1 cellular context compared by ENCODE assay signal in the genomic region with DNA sequence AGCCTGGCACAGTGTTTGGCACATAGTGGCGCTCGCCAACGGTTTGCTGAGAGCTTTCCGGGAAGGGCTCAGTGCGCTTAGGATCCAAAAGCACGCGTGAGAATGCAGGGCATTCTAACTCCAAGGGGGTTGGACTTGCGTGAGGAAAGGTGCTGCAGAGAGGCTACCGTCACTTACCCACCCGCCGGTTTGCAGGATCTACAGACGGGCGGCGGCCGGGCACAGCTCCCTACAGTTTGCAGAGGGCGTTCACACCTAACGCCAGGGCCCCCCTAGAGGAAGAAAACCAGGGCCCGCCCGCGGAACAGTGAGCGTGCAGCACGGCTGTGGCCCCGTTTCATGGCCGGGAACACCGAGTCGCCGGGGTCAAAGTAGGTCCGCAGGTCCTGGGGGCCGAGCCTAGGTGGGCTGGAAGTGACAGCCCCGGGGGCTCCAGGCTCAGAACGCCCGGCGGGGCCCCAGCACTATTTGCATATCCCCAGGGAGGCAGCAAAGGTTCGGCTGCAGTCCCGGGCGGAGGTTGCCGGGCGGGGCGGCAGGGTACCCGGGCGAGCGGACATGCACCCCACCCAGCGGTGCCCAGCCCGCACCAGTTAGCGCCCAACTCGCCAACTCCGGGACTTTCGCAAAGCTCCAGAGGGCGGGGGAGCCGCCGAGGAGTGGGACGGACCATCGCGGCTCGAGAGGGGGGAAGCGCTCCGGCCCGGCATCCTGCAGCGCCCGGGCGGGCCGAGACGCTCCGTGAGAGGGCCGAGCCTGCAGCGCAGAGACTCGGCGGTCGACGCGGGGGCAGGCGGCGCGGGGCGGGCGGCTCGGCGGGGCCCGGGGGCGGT.
TF ChIP-seq lines count a peak whose summit lies in the region.

No MANE protein-coding gene starts in this region.

TF ChIP-seq in K562, 482 proteins besides CTCF, POLR2A, EP300 and RAD21 (continued from another document and continues in another):
- TF ChIP-seq, protein P1, sequence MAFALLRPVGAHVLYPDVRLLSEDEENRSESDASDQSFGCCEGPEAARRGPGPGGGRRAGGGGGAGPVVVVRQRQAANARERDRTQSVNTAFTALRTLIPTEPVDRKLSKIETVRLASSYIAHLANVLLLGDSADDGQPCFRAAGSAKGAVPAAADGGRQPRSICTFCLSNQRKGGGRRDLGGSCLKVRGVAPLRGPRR (CRISPR knock-in tag; IDR thresholded peaks at IDR 0.05): no peak
- TF ChIP-seq, protein P2, sequence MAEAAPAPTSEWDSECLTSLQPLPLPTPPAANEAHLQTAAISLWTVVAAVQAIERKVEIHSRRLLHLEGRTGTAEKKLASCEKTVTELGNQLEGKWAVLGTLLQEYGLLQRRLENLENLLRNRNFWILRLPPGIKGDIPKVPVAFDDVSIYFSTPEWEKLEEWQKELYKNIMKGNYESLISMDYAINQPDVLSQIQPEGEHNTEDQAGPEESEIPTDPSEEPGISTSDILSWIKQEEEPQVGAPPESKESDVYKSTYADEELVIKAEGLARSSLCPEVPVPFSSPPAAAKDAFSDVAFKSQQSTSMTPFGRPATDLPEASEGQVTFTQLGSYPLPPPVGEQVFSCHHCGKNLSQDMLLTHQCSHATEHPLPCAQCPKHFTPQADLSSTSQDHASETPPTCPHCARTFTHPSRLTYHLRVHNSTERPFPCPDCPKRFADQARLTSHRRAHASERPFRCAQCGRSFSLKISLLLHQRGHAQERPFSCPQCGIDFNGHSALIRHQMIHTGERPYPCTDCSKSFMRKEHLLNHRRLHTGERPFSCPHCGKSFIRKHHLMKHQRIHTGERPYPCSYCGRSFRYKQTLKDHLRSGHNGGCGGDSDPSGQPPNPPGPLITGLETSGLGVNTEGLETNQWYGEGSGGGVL (CRISPR knock-in tag; IDR thresholded peaks at IDR 0.05): no peak
- TF ChIP-seq PHF20 (IDR thresholded peaks at IDR 0.05; ENCODE audit: partially characterized antibody) (no peak), SMARCA5 (IDR thresholded peaks at IDR 0.05) (peak; percentile 86), DPF2 (IDR thresholded peaks at IDR 0.05) (peak; percentile 54), KLF1 (tag; IDR thresholded peaks at IDR 0.05) (no peak), EP400 (IDR thresholded peaks at IDR 0.05) (peak; percentile 48; the same call in 1 of the 2 replicates), ZNF780A (CRISPR knock-in tag; IDR thresholded peaks at IDR 0.05) (no peak), POLR2H (tag; IDR thresholded peaks at IDR 0.05; ENCODE audit: low read depth) (no peak), HNRNPL (IDR thresholded peaks at IDR 0.05; ENCODE audit: low read depth, low read length) (peak; percentile 96), MCM3 (IDR thresholded peaks at IDR 0.05) (no peak), NEUROD1 (IDR thresholded peaks at IDR 0.05; ENCODE audit: borderline replicate concordance, low read depth, low read length, partially characterized antibody) (no peak), PHF8 (IDR thresholded peaks at IDR 0.05; ENCODE audit: borderline replicate concordance, low read length) (peak; percentile 78; the same call in 1 of the 2 replicates), ZNF253 (CRISPR knock-in tag; conservative IDR thresholded peaks at IDR 0.05) (no peak), ARID1B (IDR thresholded peaks at IDR 0.05) (peak; percentile 37), ZNF584 (CRISPR knock-in tag; IDR thresholded peaks at IDR 0.05; ENCODE audit: low read depth) (no peak), KAT7 (CRISPR knock-in tag; IDR thresholded peaks at IDR 0.05; ENCODE audit: borderline replicate concordance) (0 out of 2 replicates have a peak, but pooled peaks have one; percentile 32), ZNF668 (CRISPR knock-in tag; IDR thresholded peaks at IDR 0.05) (no peak), SREBF1 (IDR thresholded peaks at IDR 0.05; ENCODE audit: borderline replicate concordance, low read depth, low read length) (0 out of 2 replicates have a peak, but pooled peaks have one; percentile 33), MBD2 (IDR thresholded peaks at IDR 0.05; ENCODE audit: borderline replicate concordance, low read depth) (peak; percentile 37), YY1 (IDR thresholded peaks at IDR 0.05; ENCODE audit: borderline replicate concordance in 1 of 3, control insufficient read depth in 1 of 3, extremely low read depth in 1 of 3, insufficient read depth in 3 of 3, insufficient read length in 1 of 3, insufficient replicate concordance in 2 of 3, low read depth in 1 of 3, low read length in 2 of 3) (peak in 2 of 3 experiments; percentile 16 to 24), ZNF140 (CRISPR knock-in tag; IDR thresholded peaks at IDR 0.05) (no peak), STAT5A (IDR thresholded peaks at IDR 0.05; ENCODE audit: borderline replicate concordance, low read length) (no peak), KAT2B (IDR thresholded peaks at IDR 0.05; ENCODE audit: low read depth, low read length) (no peak), NONO (IDR thresholded peaks at IDR 0.05; ENCODE audit: low read depth in 2 of 2, low read length in 1 of 2) (peak; percentile 48 to 99; a peak in 3 of 4 replicates), RBM14 (IDR thresholded peaks at IDR 0.05; ENCODE audit: borderline replicate concordance, insufficient read depth, low read depth, low read length) (no peak), HDAC3 (IDR thresholded peaks at IDR 0.05; ENCODE audit: borderline replicate concordance, partially characterized antibody) (no peak), GATAD2A (IDR thresholded peaks at IDR 0.05) (no peak), NR2C2 (CRISPR knock-in tag; IDR thresholded peaks at IDR 0.05) (no peak), NR2C2 (tag; IDR thresholded peaks at IDR 0.05) (0 out of 2 replicates have a peak, but pooled peaks have one; percentile 16), MYC (IDR thresholded peaks at IDR 0.05; ENCODE audit: low read depth, low read length) (peak; percentile 51), MYC (CRISPR knock-in tag; IDR thresholded peaks at IDR 0.05; ENCODE audit: borderline replicate concordance, low read depth) (peak; percentile 69; the same call in 1 of the 2 replicates), MEIS2 (IDR thresholded peaks at IDR 0.05; ENCODE audit: partially characterized antibody) (no peak), ZBTB7A (IDR thresholded peaks at IDR 0.05; ENCODE audit: borderline replicate concordance, control insufficient read depth, low read depth, low read length) (no peak), EGR1 (conservative IDR thresholded peaks at IDR 0.05) (no peak), NFIC (IDR thresholded peaks at IDR 0.05) (0 out of 2 replicates have a peak, but pooled peaks have one; percentile 23), MAZ (CRISPR knock-in tag; conservative IDR thresholded peaks at IDR 0.05 in 1 of 2, IDR thresholded peaks at IDR 0.05 in 1 of 2) (peak; percentile 96 to 98)
- TF ChIP-seq, protein P3, sequence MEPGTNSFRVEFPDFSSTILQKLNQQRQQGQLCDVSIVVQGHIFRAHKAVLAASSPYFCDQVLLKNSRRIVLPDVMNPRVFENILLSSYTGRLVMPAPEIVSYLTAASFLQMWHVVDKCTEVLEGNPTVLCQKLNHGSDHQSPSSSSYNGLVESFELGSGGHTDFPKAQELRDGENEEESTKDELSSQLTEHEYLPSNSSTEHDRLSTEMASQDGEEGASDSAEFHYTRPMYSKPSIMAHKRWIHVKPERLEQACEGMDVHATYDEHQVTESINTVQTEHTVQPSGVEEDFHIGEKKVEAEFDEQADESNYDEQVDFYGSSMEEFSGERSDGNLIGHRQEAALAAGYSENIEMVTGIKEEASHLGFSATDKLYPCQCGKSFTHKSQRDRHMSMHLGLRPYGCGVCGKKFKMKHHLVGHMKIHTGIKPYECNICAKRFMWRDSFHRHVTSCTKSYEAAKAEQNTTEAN (CRISPR knock-in tag; IDR thresholded peaks at IDR 0.05): no peak
- TF ChIP-seq, protein P4, sequence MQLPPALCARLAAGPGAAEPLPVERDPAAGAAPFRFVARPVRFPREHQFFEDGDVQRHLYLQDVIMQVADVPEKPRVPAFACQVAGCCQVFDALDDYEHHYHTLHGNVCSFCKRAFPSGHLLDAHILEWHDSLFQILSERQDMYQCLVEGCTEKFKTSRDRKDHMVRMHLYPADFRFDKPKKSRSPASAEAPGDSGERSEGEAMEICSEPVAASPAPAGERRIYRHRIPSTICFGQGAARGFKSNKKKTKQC (CRISPR knock-in tag; IDR thresholded peaks at IDR 0.05): peak; percentile 24; the same call in 1 of the 2 replicates
- TF ChIP-seq, protein P5, sequence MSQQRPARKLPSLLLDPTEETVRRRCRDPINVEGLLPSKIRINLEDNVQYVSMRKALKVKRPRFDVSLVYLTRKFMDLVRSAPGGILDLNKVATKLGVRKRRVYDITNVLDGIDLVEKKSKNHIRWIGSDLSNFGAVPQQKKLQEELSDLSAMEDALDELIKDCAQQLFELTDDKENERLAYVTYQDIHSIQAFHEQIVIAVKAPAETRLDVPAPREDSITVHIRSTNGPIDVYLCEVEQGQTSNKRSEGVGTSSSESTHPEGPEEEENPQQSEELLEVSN (IDR thresholded peaks at IDR 0.05; ENCODE audit: borderline replicate concordance in 1 of 2, extremely low read depth in 1 of 2, insufficient read depth in 1 of 2, insufficient read length in 1 of 2, low read depth in 1 of 2, low read length in 1 of 2, poor library complexity in 1 of 2, severe bottlenecking in 1 of 2): peak; percentile 52 to 84
- TF ChIP-seq, protein P6, sequence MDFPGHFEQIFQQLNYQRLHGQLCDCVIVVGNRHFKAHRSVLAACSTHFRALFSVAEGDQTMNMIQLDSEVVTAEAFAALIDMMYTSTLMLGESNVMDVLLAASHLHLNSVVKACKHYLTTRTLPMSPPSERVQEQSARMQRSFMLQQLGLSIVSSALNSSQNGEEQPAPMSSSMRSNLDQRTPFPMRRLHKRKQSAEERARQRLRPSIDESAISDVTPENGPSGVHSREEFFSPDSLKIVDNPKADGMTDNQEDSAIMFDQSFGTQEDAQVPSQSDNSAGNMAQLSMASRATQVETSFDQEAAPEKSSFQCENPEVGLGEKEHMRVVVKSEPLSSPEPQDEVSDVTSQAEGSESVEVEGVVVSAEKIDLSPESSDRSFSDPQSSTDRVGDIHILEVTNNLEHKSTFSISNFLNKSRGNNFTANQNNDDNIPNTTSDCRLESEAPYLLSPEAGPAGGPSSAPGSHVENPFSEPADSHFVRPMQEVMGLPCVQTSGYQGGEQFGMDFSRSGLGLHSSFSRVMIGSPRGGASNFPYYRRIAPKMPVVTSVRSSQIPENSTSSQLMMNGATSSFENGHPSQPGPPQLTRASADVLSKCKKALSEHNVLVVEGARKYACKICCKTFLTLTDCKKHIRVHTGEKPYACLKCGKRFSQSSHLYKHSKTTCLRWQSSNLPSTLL (IDR thresholded peaks at IDR 0.05): no peak
- TF ChIP-seq, protein P7, sequence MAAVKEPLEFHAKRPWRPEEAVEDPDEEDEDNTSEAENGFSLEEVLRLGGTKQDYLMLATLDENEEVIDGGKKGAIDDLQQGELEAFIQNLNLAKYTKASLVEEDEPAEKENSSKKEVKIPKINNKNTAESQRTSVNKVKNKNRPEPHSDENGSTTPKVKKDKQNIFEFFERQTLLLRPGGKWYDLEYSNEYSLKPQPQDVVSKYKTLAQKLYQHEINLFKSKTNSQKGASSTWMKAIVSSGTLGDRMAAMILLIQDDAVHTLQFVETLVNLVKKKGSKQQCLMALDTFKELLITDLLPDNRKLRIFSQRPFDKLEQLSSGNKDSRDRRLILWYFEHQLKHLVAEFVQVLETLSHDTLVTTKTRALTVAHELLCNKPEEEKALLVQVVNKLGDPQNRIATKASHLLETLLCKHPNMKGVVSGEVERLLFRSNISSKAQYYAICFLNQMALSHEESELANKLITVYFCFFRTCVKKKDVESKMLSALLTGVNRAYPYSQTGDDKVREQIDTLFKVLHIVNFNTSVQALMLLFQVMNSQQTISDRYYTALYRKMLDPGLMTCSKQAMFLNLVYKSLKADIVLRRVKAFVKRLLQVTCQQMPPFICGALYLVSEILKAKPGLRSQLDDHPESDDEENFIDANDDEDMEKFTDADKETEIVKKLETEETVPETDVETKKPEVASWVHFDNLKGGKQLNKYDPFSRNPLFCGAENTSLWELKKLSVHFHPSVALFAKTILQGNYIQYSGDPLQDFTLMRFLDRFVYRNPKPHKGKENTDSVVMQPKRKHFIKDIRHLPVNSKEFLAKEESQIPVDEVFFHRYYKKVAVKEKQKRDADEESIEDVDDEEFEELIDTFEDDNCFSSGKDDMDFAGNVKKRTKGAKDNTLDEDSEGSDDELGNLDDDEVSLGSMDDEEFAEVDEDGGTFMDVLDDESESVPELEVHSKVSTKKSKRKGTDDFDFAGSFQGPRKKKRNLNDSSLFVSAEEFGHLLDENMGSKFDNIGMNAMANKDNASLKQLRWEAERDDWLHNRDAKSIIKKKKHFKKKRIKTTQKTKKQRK (IDR thresholded peaks at IDR 0.05; ENCODE audit: borderline replicate concordance, low read depth, low read length): no peak
- TF ChIP-seq, protein P8, sequence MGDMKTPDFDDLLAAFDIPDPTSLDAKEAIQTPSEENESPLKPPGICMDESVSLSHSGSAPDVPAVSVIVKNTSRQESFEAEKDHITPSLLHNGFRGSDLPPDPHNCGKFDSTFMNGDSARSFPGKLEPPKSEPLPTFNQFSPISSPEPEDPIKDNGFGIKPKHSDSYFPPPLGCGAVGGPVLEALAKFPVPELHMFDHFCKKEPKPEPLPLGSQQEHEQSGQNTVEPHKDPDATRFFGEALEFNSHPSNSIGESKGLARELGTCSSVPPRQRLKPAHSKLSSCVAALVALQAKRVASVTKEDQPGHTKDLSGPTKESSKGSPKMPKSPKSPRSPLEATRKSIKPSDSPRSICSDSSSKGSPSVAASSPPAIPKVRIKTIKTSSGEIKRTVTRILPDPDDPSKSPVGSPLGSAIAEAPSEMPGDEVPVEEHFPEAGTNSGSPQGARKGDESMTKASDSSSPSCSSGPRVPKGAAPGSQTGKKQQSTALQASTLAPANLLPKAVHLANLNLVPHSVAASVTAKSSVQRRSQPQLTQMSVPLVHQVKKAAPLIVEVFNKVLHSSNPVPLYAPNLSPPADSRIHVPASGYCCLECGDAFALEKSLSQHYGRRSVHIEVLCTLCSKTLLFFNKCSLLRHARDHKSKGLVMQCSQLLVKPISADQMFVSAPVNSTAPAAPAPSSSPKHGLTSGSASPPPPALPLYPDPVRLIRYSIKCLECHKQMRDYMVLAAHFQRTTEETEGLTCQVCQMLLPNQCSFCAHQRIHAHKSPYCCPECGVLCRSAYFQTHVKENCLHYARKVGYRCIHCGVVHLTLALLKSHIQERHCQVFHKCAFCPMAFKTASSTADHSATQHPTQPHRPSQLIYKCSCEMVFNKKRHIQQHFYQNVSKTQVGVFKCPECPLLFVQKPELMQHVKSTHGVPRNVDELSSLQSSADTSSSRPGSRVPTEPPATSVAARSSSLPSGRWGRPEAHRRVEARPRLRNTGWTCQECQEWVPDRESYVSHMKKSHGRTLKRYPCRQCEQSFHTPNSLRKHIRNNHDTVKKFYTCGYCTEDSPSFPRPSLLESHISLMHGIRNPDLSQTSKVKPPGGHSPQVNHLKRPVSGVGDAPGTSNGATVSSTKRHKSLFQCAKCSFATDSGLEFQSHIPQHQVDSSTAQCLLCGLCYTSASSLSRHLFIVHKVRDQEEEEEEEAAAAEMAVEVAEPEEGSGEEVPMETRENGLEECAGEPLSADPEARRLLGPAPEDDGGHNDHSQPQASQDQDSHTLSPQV (IDR thresholded peaks at IDR 0.05): peak; percentile 8; the same call in 1 of the 2 replicates
- TF ChIP-seq, protein P9, sequence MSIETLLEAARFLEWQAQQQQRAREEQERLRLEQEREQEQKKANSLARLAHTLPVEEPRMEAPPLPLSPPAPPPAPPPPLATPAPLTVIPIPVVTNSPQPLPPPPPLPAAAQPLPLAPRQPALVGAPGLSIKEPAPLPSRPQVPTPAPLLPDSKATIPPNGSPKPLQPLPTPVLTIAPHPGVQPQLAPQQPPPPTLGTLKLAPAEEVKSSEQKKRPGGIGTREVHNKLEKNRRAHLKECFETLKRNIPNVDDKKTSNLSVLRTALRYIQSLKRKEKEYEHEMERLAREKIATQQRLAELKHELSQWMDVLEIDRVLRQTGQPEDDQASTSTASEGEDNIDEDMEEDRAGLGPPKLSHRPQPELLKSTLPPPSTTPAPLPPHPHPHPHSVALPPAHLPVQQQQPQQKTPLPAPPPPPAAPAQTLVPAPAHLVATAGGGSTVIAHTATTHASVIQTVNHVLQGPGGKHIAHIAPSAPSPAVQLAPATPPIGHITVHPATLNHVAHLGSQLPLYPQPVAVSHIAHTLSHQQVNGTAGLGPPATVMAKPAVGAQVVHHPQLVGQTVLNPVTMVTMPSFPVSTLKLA (conservative IDR thresholded peaks at IDR 0.05): peak in 1 of 2 experiments; percentile 47; a peak in 1 of 4 replicates
